In genomic region chr14:23308721-23309445, GRCh38 we compare ENCODE assay signal across 9 cellular contexts.
DNase-seq lines count a peak whose midpoint lies in the region; ATAC-seq and TF ChIP-seq lines count a peak whose summit lies in the region.
"Had no signal": no experiment of that assay in that cellular context is flagged by ENCODE, and none has a peak within 500 bp of the region (broad histone marks: within the 10 kb centered on the region; RNA-seq: fewer than 3 reads in every experiment).

No MANE protein-coding gene starts in this region.

- H3K4me3 ChIP-seq in BLaER1 treated with 17β-estradiol and CSF1 and Interleukin-3, amounts not matched to agents 10 nM and 100 nM: peak overlapping the region in 4 of 10 experiments; percentile 86 to 98 (median 96); a peak in 4 of 20 replicates
- H3K4me3 ChIP-seq in brain microvascular endothelial cell (ENCODE audit: low read depth, low read length): peak overlapping the region; percentile 92

- H3K27me3 Mint-ChIP-seq in nephron (ENCODE audit: low read depth): peaks cover 5% of the 10 kb centered on the region
- H3K27me3 Mint-ChIP-seq in stimulated activated naive B cell treated with anti-CD40 and anti-IgM and Interleukin-4, amounts not matched to agents 10 μg/mL and 1 μg/mL and 100 μg/mL, for 72 hours: no peaks in the 10 kb centered on the region
- H3K27me3 Mint-ChIP-seq: activated B cell treated with CpG ODN at 0.5 μM for 24 hours had no signal

- H3K27me3 ChIP-seq in BLaER1 treated with 17β-estradiol and CSF1 and Interleukin-3, amounts not matched to agents 10 nM and 100 nM: no peaks in the 10 kb centered on the region
- no peaks in the 10 kb centered on the region for H3K27me3 ChIP-seq in brain microvascular endothelial cell (replicated peaks)

- DNase-seq in brain microvascular endothelial cell: no peak
- no peak for DNase-seq in stimulated activated naive B cell treated with anti-CD40 and anti-IgM and Interleukin-4, amounts not matched to agents 10 μg/mL and 1 μg/mL and 100 μg/mL, for 72 hours
- no peak for DNase-seq in activated effector memory CD4-positive, alpha-beta T cell treated with Interleukin-2 at 50 U/mL for 16 hours
- DNase-seq: activated B cell treated with CpG ODN at 0.5 μM for 24 hours, retina had no signal

- TF ChIP-seq CTCF in brain microvascular endothelial cell (IDR thresholded peaks at IDR 0.05; ENCODE audit: low read depth, low read length, missing control alignments) (no peak), nephron (IDR thresholded peaks at IDR 0.05; ENCODE audit: unreplicated experiment in 3 of 3) (no peak)

- H3K9me3 ChIP-seq in BLaER1 treated with 17β-estradiol and CSF1 and Interleukin-3, amounts not matched to agents 10 nM and 100 nM (replicated peaks in 1 of 11): no peaks in the 10 kb centered on the region

- peaks cover 35% of the 10 kb centered on the region for H3K36me3 Mint-ChIP-seq in nephron (ENCODE audit: low read depth)
- peaks cover 12 to 26% of the 10 kb centered on the region in 2 donors for H3K36me3 Mint-ChIP-seq in stimulated activated naive B cell treated with anti-CD40 and anti-IgM and Interleukin-4, amounts not matched to agents 10 μg/mL and 1 μg/mL and 100 μg/mL, for 72 hours

- H3K9me3 Mint-ChIP-seq in nephron: no peaks in the 10 kb centered on the region
- H3K9me3 Mint-ChIP-seq in stimulated activated naive B cell treated with anti-CD40 and anti-IgM and Interleukin-4, amounts not matched to agents 10 μg/mL and 1 μg/mL and 100 μg/mL, for 72 hours: no peaks in the 10 kb centered on the region
- H3K9me3 Mint-ChIP-seq: activated B cell treated with CpG ODN at 0.5 μM for 24 hours; activated T-helper 2 cell treated with anti-CD3 and anti-CD28 coated beads, Interferon-gamma antibody, Interleukin-2, Interleukin-4, amounts not matched to agents 10 μg/mL and 5 μg/mL and 100 μg/mL, durations not matched to agents 14 hours and 24 hours and 36 hours had no signal

- H3K9ac ChIP-seq in BLaER1 treated with 17β-estradiol and CSF1 and Interleukin-3, amounts not matched to agents 10 nM and 100 nM: peak overlapping the region in 7 of 11 experiments; percentile 4 to 96 (median 89); a peak in 10 of 22 replicates

- peaks cover 0 to 37% (median 12%) of the 10 kb centered on the region in 11 experiments; a peak in 13 of 22 replicates for H4K20me1 ChIP-seq in BLaER1 treated with 17β-estradiol and CSF1 and Interleukin-3, amounts not matched to agents 10 nM and 100 nM

- peak overlapping the region; percentile 93 to 98 (median 95) for H3K4me3 Mint-ChIP-seq in nephron
- H3K4me3 Mint-ChIP-seq in stimulated activated naive B cell treated with anti-CD40 and anti-IgM and Interleukin-4, amounts not matched to agents 10 μg/mL and 1 μg/mL and 100 μg/mL, for 72 hours: no peak overlapping the region
- H3K4me3 Mint-ChIP-seq: activated B cell treated with CpG ODN at 0.5 μM for 24 hours had no signal

- in situ Hi-C loops in brain microvascular endothelial cell (cut with HindIII; ENCODE audit: low pct_ligation_motif_present, low sequenced_read_pairs): no loop called here

- H3K36me3 ChIP-seq in BLaER1 treated with 17β-estradiol and CSF1 and Interleukin-3, amounts not matched to agents 10 nM and 100 nM: peaks cover 29 to 64% (median 52%) of the 10 kb centered on the region in 11 experiments; a peak in 21 of 22 replicates
- H3K36me3 ChIP-seq in brain microvascular endothelial cell (replicated peaks): peaks cover 33% of the 10 kb centered on the region

- peak overlapping the region in 1 of 3 experiments; percentile 65 for H3K27ac Mint-ChIP-seq in nephron
- no peak overlapping the region for H3K27ac Mint-ChIP-seq in stimulated activated naive B cell treated with anti-CD40 and anti-IgM and Interleukin-4, amounts not matched to agents 10 μg/mL and 1 μg/mL and 100 μg/mL, for 72 hours
- H3K27ac Mint-ChIP-seq: activated B cell treated with CpG ODN at 0.5 μM for 24 hours; activated T-helper 2 cell treated with anti-CD3 and anti-CD28 coated beads, Interferon-gamma antibody, Interleukin-2, Interleukin-4, amounts not matched to agents 10 μg/mL and 5 μg/mL and 100 μg/mL, durations not matched to agents 14 hours and 24 hours and 36 hours had no signal

- H3K4me2 ChIP-seq in BLaER1 treated with 17β-estradiol and CSF1 and Interleukin-3, amounts not matched to agents 10 nM and 100 nM: peak overlapping the region; percentile 88 to 100 (median 96)

- ATAC-seq in stimulated activated naive B cell treated with anti-CD40 and anti-IgM and Interleukin-4, amounts not matched to agents 10 μg/mL and 1 μg/mL and 100 μg/mL, for 72 hours (replicated peaks): no peak
- ATAC-seq in GM18907 (IDR thresholded peaks at IDR 0.05; ENCODE audit: unreplicated experiment): no peak

- peaks cover 42% of the 10 kb centered on the region for H3K4me1 Mint-ChIP-seq in nephron
- peaks cover 15 to 33% of the 10 kb centered on the region in 2 donors for H3K4me1 Mint-ChIP-seq in stimulated activated naive B cell treated with anti-CD40 and anti-IgM and Interleukin-4, amounts not matched to agents 10 μg/mL and 1 μg/mL and 100 μg/mL, for 72 hours

- no peak overlapping the region for H3K27ac ChIP-seq in BLaER1 treated with 17β-estradiol and CSF1 and Interleukin-3, amounts not matched to agents 10 nM and 100 nM
- H3K27ac ChIP-seq in brain microvascular endothelial cell: no peak overlapping the region

- peaks cover 47 to 62% (median 52%) of the 10 kb centered on the region in 10 experiments for H3K4me1 ChIP-seq in BLaER1 treated with 17β-estradiol and CSF1 and Interleukin-3, amounts not matched to agents 10 nM and 100 nM

Comparison
In these comparisons a context has a peak if more than half of its experiments do, and no peak if none do; other contexts are left out.
1. H3K4me3 Mint-ChIP-seq: peak in nephron (3 of 3); none in stimulated activated naive B cell treated with anti-CD40 and anti-IgM and Interleukin-4, amounts not matched to agents 10 μg/mL and 1 μg/mL and 100 μg/mL, for 72 hours (0 of 2).